11 cellular contexts compared by ENCODE assay signal in genomic region chr15:37133619-37134018, GRCh38. TPM values are rescaled to one million over a fixed set of nuclear protein-coding genes. Genes with fewer than 3 reads are reported as not detected.
DNase-seq lines count a peak whose midpoint lies in the region; ATAC-seq, FAIRE-seq and TF ChIP-seq lines count a peak whose summit lies in the region.
"Had no signal": no experiment of that assay in that cellular context is flagged by ENCODE, and none has a peak within 500 bp of the region (broad histone marks: within the 10 kb centered on the region; RNA-seq: fewer than 3 reads in every experiment).

No MANE protein-coding gene starts in this region.

- CTCF ChIA-PET in K562 (lab: Yijun Ruan, JAX; ENCODE audit: low intra/inter-chr PET ratio) = interaction anchor here (0.7 to 3.0 kb wide), 5 partner anchors 16 to 1616 kb away, joined by 3 to 48 read pairs (median 5); no protein-coding TSS in a partner anchor

- no peak overlapping the region for H3K9ac ChIP-seq in K562 (ENCODE audit: insufficient read depth in 1 of 2, low read depth in 2 of 2, low read length in 2 of 2)

- H3K4me3 ChIP-seq in NB4 (ENCODE audit: low read depth, low read length) (no peak overlapping the region), K562 (no peak overlapping the region), muscle layer of duodenum (ENCODE audit: low read depth in 1 of 2, low read length in 2 of 2) (peak overlapping the region in 1 of 2 donors; percentile 2)

- no peak for FAIRE-seq in K562 (lab: Jason Lieb, UNC)

- POLR2A ChIA-PET in K562 (lab: Yijun Ruan, JAX) = no interaction called here

- no peaks in the 10 kb centered on the region for H3K9me3 Mint-ChIP-seq in activated naive CD8-positive, alpha-beta T cell treated with anti-CD3 and anti-CD28 coated beads, Interleukin-2, amount 50 U/mL, for 24 hours
- H3K9me3 Mint-ChIP-seq: brain; stimulated activated naive CD8-positive, alpha-beta T cell treated with anti-CD3 and anti-CD28 coated beads, Interleukin-15, Interleukin-2, amounts not matched to agents 100 ng/mL and 50 ng/mL, for 24 hours had no signal

- peak; percentile 70 for ATAC-seq in K562
- ATAC-seq in activated naive CD8-positive, alpha-beta T cell treated with anti-CD3 and anti-CD28 coated beads, Interleukin-2, amount 50 U/mL, for 24 hours = no peak
- no peak for ATAC-seq in GM21717 (IDR thresholded peaks at IDR 0.05; ENCODE audit: unreplicated experiment)
- ATAC-seq: T-helper 17 cell had no signal

- no peak for TF ChIP-seq EP300 in K562 (IDR thresholded peaks at IDR 0.05; ENCODE audit: low read length)

- H3K4me1 ChIP-seq in K562 (replicated peaks in 1 of 2; ENCODE audit: control insufficient read depth in 2 of 2, insufficient read depth in 2 of 2, low read length in 2 of 2) (no peaks in the 10 kb centered on the region), muscle layer of duodenum (ENCODE audit: control insufficient read depth in 1 of 2, insufficient read depth in 2 of 2, low read length in 2 of 2) (no peaks in the 10 kb centered on the region)

- H3K9me3 ChIP-seq in K562 (replicated peaks; ENCODE audit: control insufficient read depth, insufficient read depth, low read depth, low read length) (no peaks in the 10 kb centered on the region), muscle layer of duodenum (ENCODE audit: control insufficient read depth in 1 of 2, low read length in 2 of 2) (no peaks in the 10 kb centered on the region)

- H4K20me1 ChIP-seq in K562 (replicated peaks; ENCODE audit: control insufficient read depth, insufficient read depth, low read length) = no peaks in the 10 kb centered on the region

- H3K27me3 ChIP-seq in K562 (ENCODE audit: control insufficient read depth in 2 of 2, insufficient read depth in 2 of 2, low read length in 2 of 2) (no peaks in the 10 kb centered on the region; a peak in 1 of 5 replicates), muscle layer of duodenum (ENCODE audit: low read depth, low read length) (no peaks in the 10 kb centered on the region)

- DNase-seq in DMS 273 (lab: John Stamatoyannopoulos, UW; ENCODE audit: unreplicated experiment) (peak; percentile 19), NB4 (ENCODE audit: low read depth) (peak; percentile 15), K562 (ENCODE audit: extremely low read depth in 1 of 4, low spot score in 3 of 4) (no peak)
- DNase-seq in activated effector memory CD4-positive, alpha-beta T cell treated with anti-CD3 and anti-CD28 coated beads, Interleukin-2, amount 50 U/mL, for 16 hours = no peak
- no peak for DNase-seq in stimulated activated naive CD4-positive, alpha-beta T cell treated with Interleukin-2 at 50 U/mL for 16 hours (lab: John Stamatoyannopoulos, UW)
- DNase-seq in activated naive CD8-positive, alpha-beta T cell treated with anti-CD3 and anti-CD28 coated beads, Interleukin-2, amount 50 U/mL, for 24 hours = no peak
- DNase-seq: T-helper 17 cell had no signal

- in situ Hi-C loops in K562 (cut with MboI) = loop anchor here (25.0 kb wide), 1 partner anchor 1846 kb away; no protein-coding TSS in a partner anchor

- no peaks in the 10 kb centered on the region for H3K36me3 Mint-ChIP-seq in activated naive CD8-positive, alpha-beta T cell treated with anti-CD3 and anti-CD28 coated beads, Interleukin-2, amount 50 U/mL, for 24 hours (ENCODE audit: low read depth)
- H3K36me3 Mint-ChIP-seq: brain had no signal

- no peak overlapping the region for H3K27ac ChIP-seq in K562 (ENCODE audit: extremely low read depth, low read depth, low read length)
- peak overlapping the region; percentile 47 for H3K27ac ChIP-seq in muscle layer of duodenum (ENCODE audit: low read length)

- intact Hi-C loops in K562 (cut with micrococcal nuclease) = loop anchor here (1.0 to 10.0 kb wide), 4 partner anchors 250 to 1619 kb away; no protein-coding TSS in a partner anchor

- no peaks in the 10 kb centered on the region for H3K4me1 Mint-ChIP-seq in activated naive CD8-positive, alpha-beta T cell treated with anti-CD3 and anti-CD28 coated beads, Interleukin-2, amount 50 U/mL, for 24 hours
- H3K4me1 Mint-ChIP-seq: T-helper 17 cell had no signal

- peaks cover 15% of the 10 kb centered on the region for H3K27me3 Mint-ChIP-seq in activated naive CD8-positive, alpha-beta T cell treated with anti-CD3 and anti-CD28 coated beads, Interleukin-2, amount 50 U/mL, for 24 hours
- H3K27me3 Mint-ChIP-seq: brain had no signal

- H2AFZ ChIP-seq in K562 (ENCODE audit: low read depth, low read length) = no peak overlapping the region

- TF ChIP-seq CTCF in NB4 (IDR thresholded peaks at IDR 0.05; ENCODE audit: low read depth, low read length) = no peak
- peak in 2 of 3 experiments; percentile 35 to 57; a peak in 3 of 6 replicates for TF ChIP-seq CTCF in K562 (IDR thresholded peaks at IDR 0.05 in 2 of 3, conservative IDR thresholded peaks at IDR 0.05 in 1 of 3; ENCODE audit: insufficient read depth in 2 of 3, low read depth in 1 of 3, low read length in 3 of 3)

- no peak overlapping the region for H3K4me3 Mint-ChIP-seq in activated naive CD8-positive, alpha-beta T cell treated with anti-CD3 and anti-CD28 coated beads, Interleukin-2, amount 50 U/mL, for 24 hours
- H3K4me3 Mint-ChIP-seq: stimulated activated naive CD8-positive, alpha-beta T cell treated with anti-CD3 and anti-CD28 coated beads, Interleukin-15, Interleukin-2, amounts not matched to agents 100 ng/mL and 50 ng/mL, for 24 hours; T-helper 17 cell had no signal

- TF ChIP-seq POLR2A in NB4 (IDR thresholded peaks at IDR 0.05; ENCODE audit: extremely low read depth, insufficient read length) = no peak
- TF ChIP-seq POLR2A in K562 (conservative IDR thresholded peaks at IDR 0.05) = no peak

- no peak overlapping the region for H3K27ac Mint-ChIP-seq in activated naive CD8-positive, alpha-beta T cell treated with anti-CD3 and anti-CD28 coated beads, Interleukin-2, amount 50 U/mL, for 24 hours
- H3K27ac Mint-ChIP-seq: stimulated activated naive CD8-positive, alpha-beta T cell treated with anti-CD3 and anti-CD28 coated beads, Interleukin-15, Interleukin-2, amounts not matched to agents 100 ng/mL and 50 ng/mL, for 24 hours; T-helper 17 cell had no signal

- BruUV-seq in K562 (replicated peaks; lab: Mats Ljungman, UMichigan) = no TSS peak

- H3K9me1 ChIP-seq in K562 (ENCODE audit: control insufficient read depth, insufficient read depth, low read length) = no peaks in the 10 kb centered on the region

- WGBS in K562 (ENCODE audit: insufficient coverage, low coverage, missing lambda C conversion rate) = 0% methylated on average over 1 of the region's 1 CpG

- peak; percentile 57 to 73 for TF ChIP-seq RAD21 in K562 (CRISPR knock-in tag; conservative IDR thresholded peaks at IDR 0.05 in 1 of 2, IDR thresholded peaks at IDR 0.05 in 1 of 2)

- H3K79me2 ChIP-seq in K562 (ENCODE audit: control insufficient read depth, insufficient read depth, low read length) = no peaks in the 10 kb centered on the region

- H3K36me3 ChIP-seq in K562 (ENCODE audit: control insufficient read depth, insufficient read depth, low read length) (no peaks in the 10 kb centered on the region), muscle layer of duodenum (ENCODE audit: control insufficient read depth in 1 of 2, insufficient read depth in 2 of 2, low read length in 2 of 2) (no peaks in the 10 kb centered on the region)

- no peak overlapping the region for H3K4me2 ChIP-seq in K562 (ENCODE audit: insufficient read depth, low read length)

TF ChIP-seq in K562, 482 proteins besides CTCF, POLR2A, EP300 and RAD21 (continues in another document):
- TF ChIP-seq NFYB (IDR thresholded peaks at IDR 0.05; ENCODE audit: extremely low read depth, insufficient read length) (no peak), SMC3 (conservative IDR thresholded peaks at IDR 0.05; ENCODE audit: insufficient read depth, low read depth, low read length) (0 out of 2 replicates have a peak, but pooled peaks have one; percentile 12), ZNF449 (CRISPR knock-in tag; IDR thresholded peaks at IDR 0.05) (no peak), SNRNP70 (optimal IDR thresholded peaks at IDR 0.05; ENCODE audit: low read depth, low read length) (no peak)

RNA-seq across cellular contexts. Expression of gene MEIS2, which starts 33.3 kb away (rescaled TPM):
- 81.4 and 111 TPM in 2 replicates for total RNA-seq in K562 (2011; cell fraction: chromatin; rRNA removed; ENCODE audit: low replicate concordance)
- total RNA-seq in K562 (2011; cell fraction: nucleolus; rRNA removed) = 43.4 and 50.3 TPM in 2 replicates
- 69.0 and 74.6 TPM in 2 replicates for total RNA-seq in K562 (2011; cell fraction: nucleoplasm; rRNA removed)
- total RNA-seq in K562 (2014; rRNA removed) (22.3 and 34.4 TPM in 2 replicates), K562 (2014; rRNA removed; fragmentation: Illumina TruSeq; extraction: Trizol) (24.6 and 31.2 TPM in 2 replicates), K562 (2015; rRNA removed; fragmentation: Illumina TruSeq; extraction: Trizol) (41.0 and 45.8 TPM in 2 replicates), K562 (2021) (34.3 and 34.9 TPM in 2 replicates)
- polyA plus RNA-seq in K562 (2011; rRNA removed) (15.3 and 21.1 TPM in 2 replicates), K562 (2014; fragmentation: Illumina TruSeq; extraction: Trizol) (51.5 and 64.2 TPM in 2 replicates), K562 (2014; fragmentation: Nextera tagmentation; extraction: Ambion mirVana) (1 to 10 TPM; 7.5 to 8.4 TPM), K562 (2014; rRNA removed) (21.2 and 26.8 TPM in 2 replicates)
- 19.4 and 28.6 TPM in 2 replicates for polyA plus RNA-seq in K562 (2011; cell fraction: cytosol; rRNA removed)
- polyA plus RNA-seq in K562 (2011; cell fraction: nucleus; rRNA removed) = 43.0 and 54.5 TPM in 2 replicates
- 29.1 and 37.1 TPM in 2 replicates for polyA plus RNA-seq in K562 (2012)
- 49.8 and 57.7 TPM in 2 replicates for polyA minus RNA-seq in K562 (2011; rRNA and poly(A)+ RNA removed)
- 8.4 and 8.6 TPM in 2 replicates for polyA minus RNA-seq in K562 (2011; cell fraction: cytosol; rRNA and poly(A)+ RNA removed)
- polyA minus RNA-seq in K562 (2011; cell fraction: nucleus; rRNA and poly(A)+ RNA removed) = 81.6 and 103 TPM in 2 replicates
- total RNA-seq: T-helper 17 cell had no signal

Comparison
In these comparisons a context has a peak if more than half of its experiments do, and no peak if none do; other contexts are left out.
1. DNase-seq: peak in DMS 273 (single experiment) and NB4 (single experiment); none in K562 (0 of 4), activated effector memory CD4-positive, alpha-beta T cell treated with anti-CD3 and anti-CD28 coated beads, Interleukin-2, amount 50 U/mL, for 16 hours (single experiment), stimulated activated naive CD4-positive, alpha-beta T cell treated with Interleukin-2 at 50 U/mL for 16 hours (single experiment) and activated naive CD8-positive, alpha-beta T cell treated with anti-CD3 and anti-CD28 coated beads, Interleukin-2, amount 50 U/mL, for 24 hours (single experiment).